Comparison of ENCODE assay signal across 34 cellular contexts in the genomic region with DNA sequence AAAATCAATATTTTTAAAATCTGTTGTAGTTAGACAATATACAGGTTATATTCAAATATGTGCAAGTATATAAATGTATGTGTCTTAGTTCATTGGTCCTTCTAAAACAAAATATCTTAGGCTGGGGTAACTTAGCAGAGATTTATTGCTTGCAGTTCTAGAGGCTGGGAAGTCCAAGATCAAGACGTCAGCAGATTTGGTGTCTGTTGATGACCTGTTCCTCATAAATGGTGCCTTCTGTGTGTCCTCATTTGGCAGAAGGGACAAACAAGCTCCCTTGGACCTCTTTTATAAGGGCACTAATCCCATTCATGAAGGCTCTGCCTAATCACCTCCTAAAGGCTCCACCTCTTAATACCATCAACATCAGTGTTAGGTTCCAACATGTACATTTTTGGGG.
"Had no signal": no experiment of that assay in that cellular context is flagged by ENCODE, and none has a peak within 500 bp of the region (broad histone marks: within the 10 kb centered on the region; RNA-seq: fewer than 3 reads in every experiment).

No MANE protein-coding gene starts in this region.

- H3K9me3 ChIP-seq: MG63 had no signal

- H3K27me3 ChIP-seq: MG63 had no signal

- H3K4me3 ChIP-seq: MG63 had no signal

- DNase-seq: Karpas-422, Kasumi-1, MG63, MM.1S, MV-4-11, NCI-H1048, NCI-H1092, NCI-H1092 treated with DMSO at 0.1 percent for 48 hours, NCI-H1105, NCI-H1105 treated with DMSO at 0.1 percent for 48 hours, NCI-H1417, NCI-H1417 treated with DMSO at 0.1 percent for 48 hours, NCI-H1436, NCI-H1436 treated with DMSO at 0.1 percent for 48 hours, NCI-H146, NCI-H1694, NCI-H1694 treated with DMSO at 0.1 percent for 48 hours, NCI-H187, NCI-H187 treated with DMSO at 0.1 percent for 48 hours, NCI-H1930, NCI-H2029, NCI-H2029 treated with DMSO at 0.1 percent for 48 hours, NCI-H2081, NCI-H2081 treated with DMSO at 0.1 percent for 48 hours, NCI-H2107, NCI-H2171, NCI-H2227 treated with DMSO at 0.1 percent for 48 hours, NCI-H226, NCI-H345, NCI-H446, NCI-H446 treated with DMSO at 0.1 percent for 48 hours, NCI-H510A, NCI-H510A treated with DMSO at 0.1 percent for 48 hours, NCI-H524 had no signal
